Comparison of ENCODE assay signal across 17 cellular contexts in the genomic region with DNA sequence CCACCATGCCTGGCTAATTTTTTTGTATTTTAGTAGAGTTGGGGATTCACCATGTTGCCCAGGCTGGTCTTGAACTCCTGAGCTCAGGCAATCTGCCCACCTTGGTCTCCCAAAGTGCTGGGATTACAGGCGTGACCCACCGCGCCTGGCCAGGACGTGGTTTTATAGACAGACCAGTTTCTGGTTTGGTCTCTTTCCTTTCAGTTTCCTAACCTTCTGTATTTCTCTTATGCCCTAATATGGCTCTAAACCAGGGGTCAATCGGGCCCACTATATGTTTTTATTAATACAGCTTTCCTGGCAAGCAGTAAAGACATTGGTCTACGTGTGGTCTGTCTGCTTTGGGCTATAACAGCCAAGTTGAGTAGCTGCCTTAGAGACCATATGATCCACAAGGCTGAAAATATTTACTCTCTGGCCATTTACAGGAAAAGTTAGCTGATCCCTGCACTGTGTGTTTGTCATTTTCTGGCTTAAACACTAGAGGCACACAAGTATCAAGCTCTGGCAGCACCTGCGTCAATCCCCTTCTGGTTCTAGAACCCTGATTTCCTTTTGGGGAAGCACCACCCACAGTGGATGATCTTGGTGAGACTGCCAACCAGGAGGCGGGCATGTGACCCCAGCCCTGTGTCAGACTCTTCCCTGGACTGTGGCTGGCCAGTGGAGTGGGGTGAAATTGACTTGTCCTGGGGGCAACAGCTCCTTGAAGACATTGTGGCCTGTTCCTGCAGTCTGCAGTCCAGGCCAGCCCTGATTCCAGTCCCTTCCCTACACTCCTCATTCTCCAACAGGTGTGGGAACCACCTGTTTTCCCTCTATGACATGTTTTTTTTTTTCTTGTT.
DNase-seq lines count a peak whose midpoint lies in the region; ATAC-seq and TF ChIP-seq lines count a peak whose summit lies in the region.
"Had no signal": no experiment of that assay in that cellular context is flagged by ENCODE, and none has a peak within 500 bp of the region (broad histone marks: within the 10 kb centered on the region; RNA-seq: fewer than 3 reads in every experiment).

No MANE protein-coding gene starts in this region.

- H3K4me3 ChIP-seq in Jurkat, Clone E6-1 (ENCODE audit: low read length), result no peak overlapping the region
- H3K4me3 ChIP-seq in sigmoid colon, result no peak overlapping the region
- H3K4me3 ChIP-seq: Peyer's patch had no signal

- intact Hi-C loops in sigmoid colon (cut with DNase I), result no loop called here

- ATAC-seq in GM19467 (IDR thresholded peaks at IDR 0.05; ENCODE audit: unreplicated experiment) (no peak), HG03108 (IDR thresholded peaks at IDR 0.05; ENCODE audit: unreplicated experiment) (no peak)
- ATAC-seq: CD8-positive, alpha-beta T cell had no signal

- no peaks in the 10 kb centered on the region for H3K36me3 ChIP-seq in sigmoid colon
- H3K36me3 ChIP-seq: BE2C, Peyer's patch had no signal

- peaks cover 0 to 41% (median 29%) of the 10 kb centered on the region in 4 donors for H3K4me1 ChIP-seq in sigmoid colon
- H3K4me1 ChIP-seq: Peyer's patch had no signal

- in situ Hi-C loops in SK-MEL-5 (cut with HindIII; ENCODE audit: low pct_unique_long_range_greater_than_20kb, low sequenced_read_pairs), result no loop called here

- no peak for TF ChIP-seq EP300 in sigmoid colon (IDR thresholded peaks at IDR 0.05)

- TF ChIP-seq POLR2A in sigmoid colon (IDR thresholded peaks at IDR 0.05), result no peak

- 66 to 67% methylated on average over 8 of the region's 8 CpGs for WGBS in sigmoid colon, 2 donors

- peak overlapping the region in 1 of 4 donors; percentile 73 for H3K27ac ChIP-seq in sigmoid colon
- H3K27ac ChIP-seq: Peyer's patch had no signal

- DNase-seq in H4 (ENCODE audit: low spot score), result peak; percentile 42
- peak; percentile 22 for DNase-seq in Jurkat, Clone E6-1 (ENCODE audit: low read depth, low spot score)
- DNase-seq in SK-MEL-5 (ENCODE audit: low read depth, low spot score), result peak; percentile 19
- DNase-seq in sigmoid colon, result peak; percentile 55
- DNase-seq in HEK293T (ENCODE audit: extremely low spot score), result no peak
- DNase-seq: BE2C; CD8-positive, alpha-beta T cell; DND-41; HFFc6; NCI-H1048; NCI-H146; NCI-H510A treated with DMSO at 0.1 percent for 48 hours; Peyer's patch; SHP77; T-helper 2 cell had no signal

- POLR2A ChIA-PET in HEK293T (lab: Yijun Ruan, JAX), result no interaction called here

- H3K27me3 ChIP-seq in sigmoid colon, result no peaks in the 10 kb centered on the region
- H3K27me3 ChIP-seq: BE2C, Peyer's patch had no signal

- H3K9me3 ChIP-seq in sigmoid colon, result no peaks in the 10 kb centered on the region
- H3K9me3 ChIP-seq: BE2C, Peyer's patch had no signal

- CTCF ChIA-PET in HEK293T (lab: Yijun Ruan, JAX), result interaction anchor here (0.8 kb wide), 1 partner anchor 36 kb away, joined by 3 read pairs; no protein-coding TSS in a partner anchor

- no peak for TF ChIP-seq CTCF in sigmoid colon (IDR thresholded peaks at IDR 0.05)

TF ChIP-seq in HEK293T, 16 proteins besides CTCF, POLR2A, EP300 and RAD21:
- TF ChIP-seq ELF4 (IDR thresholded peaks at IDR 0.05), result no peak
- no peak for TF ChIP-seq HDGF (IDR thresholded peaks at IDR 0.05; ENCODE audit: borderline replicate concordance)
- no peak for TF ChIP-seq SP1 (IDR thresholded peaks at IDR 0.05)
- TF ChIP-seq TARDBP (IDR thresholded peaks at IDR 0.05), result no peak
- no peak for TF ChIP-seq BHLHE40 (IDR thresholded peaks at IDR 0.05; ENCODE audit: borderline replicate concordance)
- no peak for TF ChIP-seq CTBP1 (IDR thresholded peaks at IDR 0.05; ENCODE audit: borderline replicate concordance)
- TF ChIP-seq SUZ12 (IDR thresholded peaks at IDR 0.05), result no peak
- TF ChIP-seq ARNT (IDR thresholded peaks at IDR 0.05), result no peak
- TF ChIP-seq, protein P1, sequence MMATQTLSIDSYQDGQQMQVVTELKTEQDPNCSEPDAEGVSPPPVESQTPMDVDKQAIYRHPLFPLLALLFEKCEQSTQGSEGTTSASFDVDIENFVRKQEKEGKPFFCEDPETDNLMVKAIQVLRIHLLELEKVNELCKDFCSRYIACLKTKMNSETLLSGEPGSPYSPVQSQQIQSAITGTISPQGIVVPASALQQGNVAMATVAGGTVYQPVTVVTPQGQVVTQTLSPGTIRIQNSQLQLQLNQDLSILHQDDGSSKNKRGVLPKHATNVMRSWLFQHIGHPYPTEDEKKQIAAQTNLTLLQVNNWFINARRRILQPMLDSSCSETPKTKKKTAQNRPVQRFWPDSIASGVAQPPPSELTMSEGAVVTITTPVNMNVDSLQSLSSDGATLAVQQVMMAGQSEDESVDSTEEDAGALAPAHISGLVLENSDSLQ (IDR thresholded peaks at IDR 0.05), result no peak
- no peak for TF ChIP-seq FOXA1 (IDR thresholded peaks at IDR 0.05)
- no peak for TF ChIP-seq L3MBTL2 (conservative IDR thresholded peaks at IDR 0.05)
- TF ChIP-seq FOXM1 (IDR thresholded peaks at IDR 0.05; ENCODE audit: borderline replicate concordance), result no peak
- no peak for TF ChIP-seq FOXK2 (IDR thresholded peaks at IDR 0.05)
